15 cellular contexts compared by ENCODE assay signal in the genomic region with DNA sequence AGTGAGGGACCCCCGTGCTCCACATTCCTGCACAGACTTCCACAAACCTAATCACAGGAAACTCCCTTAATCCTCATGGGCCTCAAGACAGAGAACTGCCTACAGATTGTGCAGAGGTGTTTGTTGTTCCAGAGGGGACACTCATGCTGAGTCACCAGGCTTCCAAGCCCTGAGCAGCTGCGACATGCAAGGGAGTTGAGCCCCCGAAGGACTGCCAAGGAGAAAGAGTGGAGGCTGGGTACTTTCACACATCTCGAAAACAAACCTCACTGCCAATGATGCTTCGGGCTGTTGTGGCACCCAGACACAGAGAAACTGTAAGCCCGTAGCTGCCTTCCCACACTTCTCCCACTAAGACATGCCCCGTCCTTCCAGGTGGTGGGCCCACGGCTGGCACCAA.
DNase-seq lines count a peak whose midpoint lies in the region; ATAC-seq and TF ChIP-seq lines count a peak whose summit lies in the region.
"Had no signal": no experiment of that assay in that cellular context is flagged by ENCODE, and none has a peak within 500 bp of the region (broad histone marks: within the 10 kb centered on the region; RNA-seq: fewer than 3 reads in every experiment).

No MANE protein-coding gene starts in this region.

- H3K4me2 ChIP-seq in IMR-90 (ENCODE audit: low read depth, low read length): peak overlapping the region; percentile 61
- H3K4me2 ChIP-seq in hepatocyte: no peak overlapping the region
- H3K4me2 ChIP-seq in smooth muscle cell: peak overlapping the region; percentile 52

- BruUV-seq in IMR-90 (replicated peaks; lab: Mats Ljungman, UMichigan): no TSS peak

- H3K9ac ChIP-seq in IMR-90 (ENCODE audit: low read depth, low read length): no peak overlapping the region
- H3K9ac ChIP-seq in adipocyte (ENCODE audit: low read length): no peak overlapping the region
- H3K9ac ChIP-seq in smooth muscle cell (ENCODE audit: low read depth): no peak overlapping the region

- H2AK9ac ChIP-seq in IMR-90 (replicated peaks; ENCODE audit: low read depth, low read length, poor library complexity): no peak overlapping the region

- peak overlapping the region; percentile 44; the same call in 1 of the 2 replicates for H3K27ac ChIP-seq in IMR-90 (ENCODE audit: insufficient read depth, low read length)
- H3K27ac ChIP-seq in hepatocyte: no peak overlapping the region
- H3K27ac ChIP-seq in smooth muscle cell (ENCODE audit: low read depth): peak overlapping the region; percentile 42
- no peak overlapping the region for H3K27ac ChIP-seq in tibial artery
- H3K27ac ChIP-seq: left ventricle myocardium inferior, vagina had no signal

- CTCF ChIA-PET in IMR-90 (lab: Yijun Ruan, JAX): no interaction called here

- no peaks in the 10 kb centered on the region for H3K79me1 ChIP-seq in IMR-90 (ENCODE audit: low read depth in 1 of 2, low read length in 2 of 2)

- no peak overlapping the region for H4K91ac ChIP-seq in IMR-90 (ENCODE audit: insufficient read depth, low read depth, low read length)

- H3K9me1 ChIP-seq in IMR-90 (ENCODE audit: insufficient read depth, low read length): no peaks in the 10 kb centered on the region

- no peak overlapping the region for H3K4me3 ChIP-seq in IMR-90 (ENCODE audit: insufficient read depth, low read depth, low read length)
- no peak overlapping the region for H3K4me3 ChIP-seq in adipocyte (ENCODE audit: low read length)
- H3K4me3 ChIP-seq in hepatocyte: no peak overlapping the region
- no peak overlapping the region for H3K4me3 ChIP-seq in smooth muscle cell
- H3K4me3 ChIP-seq in tibial artery: no peak overlapping the region
- H3K4me3 ChIP-seq: left ventricle myocardium inferior, vagina had no signal

- intact Hi-C loops in IMR-90 (cut with micrococcal nuclease): no loop called here
- intact Hi-C loops in tibial artery (cut with DNase I; ENCODE audit: low total_unique reads): no loop called here

- H2BK20ac ChIP-seq in IMR-90 (ENCODE audit: low read depth, low read length): peak overlapping the region; percentile 75

- no peak overlapping the region for H2AK5ac ChIP-seq in IMR-90 (ENCODE audit: low read depth, low read length)

- ATAC-seq in IMR-90 (ENCODE audit: low read depth) (peak; percentile 76), HG03280 (IDR thresholded peaks at IDR 0.05; ENCODE audit: unreplicated experiment) (no peak), GM18511 (IDR thresholded peaks at IDR 0.05; ENCODE audit: unreplicated experiment) (no peak)
- ATAC-seq: natural killer cell treated with Interleukin-12 subunit alpha and Interleukin-12 subunit beta and Interleukin-15 and Interleukin-18, amount 100 ng/mL, for 72 hours had no signal

- H2BK15ac ChIP-seq in IMR-90 (ENCODE audit: low read depth, low read length): peak overlapping the region; percentile 77; the same call in 1 of the 3 replicates

- no peak overlapping the region for H3K23ac ChIP-seq in IMR-90 (ENCODE audit: low read depth, low read length)

- H3K27me3 ChIP-seq in IMR-90 (ENCODE audit: control insufficient read depth, insufficient read depth, low read length) (no peaks in the 10 kb centered on the region), adipocyte (replicated peaks; ENCODE audit: control insufficient read depth, insufficient read depth, low read length) (no peaks in the 10 kb centered on the region), hepatocyte (no peaks in the 10 kb centered on the region), smooth muscle cell (ENCODE audit: low read depth) (no peaks in the 10 kb centered on the region), tibial artery (no peaks in the 10 kb centered on the region)
- H3K27me3 ChIP-seq: vagina had no signal

- no CpG with 5 or more reads among the region's 8 CpGs for WGBS in IMR-90 (ENCODE audit: extremely low coverage in 2 of 2, insufficient read length in 1 of 2), 2 experiments
- 66% methylated on average over 8 of the region's 8 CpGs for WGBS in hepatocyte (ENCODE audit: low lambda C conversion rate, missing lambda C conversion rate)
- WGBS in smooth muscle cell (ENCODE audit: low lambda C conversion rate): 35% methylated on average over 8 of the region's 8 CpGs

- H3K9me3 ChIP-seq in IMR-90 (ENCODE audit: control insufficient read depth, insufficient read depth, low read length): no peaks in the 10 kb centered on the region
- no peaks in the 10 kb centered on the region for H3K9me3 ChIP-seq in adipocyte (ENCODE audit: control insufficient read depth, low read length)
- H3K9me3 ChIP-seq in hepatocyte (ENCODE audit: low read depth): no peaks in the 10 kb centered on the region
- H3K9me3 ChIP-seq in smooth muscle cell (replicated peaks; ENCODE audit: low read depth): no peaks in the 10 kb centered on the region
- H3K9me3 ChIP-seq in tibial artery: no peaks in the 10 kb centered on the region
- H3K9me3 ChIP-seq: vagina had no signal

- H3K9me2 ChIP-seq in hepatocyte (replicated peaks; ENCODE audit: insufficient read depth): no peaks in the 10 kb centered on the region

- H4K20me1 ChIP-seq in IMR-90 (ENCODE audit: insufficient read depth, low read length) (no peaks in the 10 kb centered on the region), hepatocyte (ENCODE audit: insufficient read depth, poor library complexity, severe bottlenecking) (no peaks in the 10 kb centered on the region), smooth muscle cell (ENCODE audit: low read depth) (no peaks in the 10 kb centered on the region)

- POLR2A ChIA-PET in IMR-90 (lab: Charles Lee; ENCODE audit: unreplicated experiment): no interaction called here

- peak overlapping the region; percentile 86 for H2BK120ac ChIP-seq in IMR-90 (ENCODE audit: low read depth, low read length)

- H3K14ac ChIP-seq in IMR-90 (replicated peaks; ENCODE audit: low read depth, low read length): no peak overlapping the region; the same call in 1 of the 2 replicates

- H3K4ac ChIP-seq in IMR-90 (ENCODE audit: low read depth, low read length): peak overlapping the region; percentile 78; the same call in 1 of the 2 replicates

- H2AFZ ChIP-seq in IMR-90 (replicated peaks; ENCODE audit: low read length, poor library complexity): peak overlapping the region; percentile 79
- no peak overlapping the region for H2AFZ ChIP-seq in hepatocyte
- no peak overlapping the region for H2AFZ ChIP-seq in smooth muscle cell (ENCODE audit: low read depth)

- H3K79me2 ChIP-seq in hepatocyte: no peaks in the 10 kb centered on the region
- H3K79me2 ChIP-seq in smooth muscle cell (ENCODE audit: low read depth): no peaks in the 10 kb centered on the region

- H3K18ac ChIP-seq in IMR-90 (ENCODE audit: low read depth, low read length): no peak overlapping the region; the same call in 1 of the 2 replicates

- no peaks in the 10 kb centered on the region for H3F3A ChIP-seq in smooth muscle cell (ENCODE audit: low read depth)

- TF ChIP-seq POLR2A in IMR-90 (IDR thresholded peaks at IDR 0.05; ENCODE audit: low read depth, low read length): no peak

- DNase-seq in IMR-90: peak; percentile 92
- DNase-seq in adipocyte (ENCODE audit: low read depth): peak; percentile 16
- peak; percentile 11 for DNase-seq in hepatocyte (ENCODE audit: low spot score)
- DNase-seq in smooth muscle cell (lab: John Stamatoyannopoulos, UW; ENCODE audit: unreplicated experiment): no peak
- DNase-seq in tibial artery: no peak
- DNase-seq: activated naive CD4-positive, alpha-beta T cell treated with anti-CD3 and anti-CD28 coated beads for 36 hours; CD4-positive, alpha-beta T cell; central memory CD4-positive, alpha-beta T cell; GOT3; left ventricle myocardium inferior; stimulated activated naive CD4-positive, alpha-beta T cell treated with Interleukin-2 at 50 U/mL for 16 hours had no signal

- H2BK5ac ChIP-seq in IMR-90 (ENCODE audit: low read depth, low read length, poor library complexity, severe bottlenecking): no peak overlapping the region

- dilution Hi-C loops in IMR-90 (cut with HindIII; ENCODE audit: low sequenced_read_pairs, unreplicated experiment): no loop called here

- H3K56ac ChIP-seq in IMR-90 (ENCODE audit: extremely low read depth, insufficient read depth, low read length): no peak overlapping the region

- in situ Hi-C loops in IMR-90 (cut with MboI; ENCODE audit: low sequenced_read_pairs): no loop called here

- TF ChIP-seq RAD21 in IMR-90 (IDR thresholded peaks at IDR 0.05; ENCODE audit: low read length): no peak

- H4K5ac ChIP-seq in IMR-90 (ENCODE audit: low read depth, low read length): no peak overlapping the region

- H3K4me1 ChIP-seq in IMR-90 (ENCODE audit: control insufficient read depth, insufficient read depth, low read length) (peaks cover 5% of the 10 kb centered on the region; the same call in 1 of the 2 replicates), adipocyte (ENCODE audit: control insufficient read depth, insufficient read depth, low read length) (no peaks in the 10 kb centered on the region), hepatocyte (ENCODE audit: insufficient read depth) (no peaks in the 10 kb centered on the region), smooth muscle cell (ENCODE audit: low read depth) (no peaks in the 10 kb centered on the region), tibial artery (no peaks in the 10 kb centered on the region)
- H3K4me1 ChIP-seq: left ventricle myocardium inferior, vagina had no signal

- no peak for TF ChIP-seq CTCF in IMR-90 (conservative IDR thresholded peaks at IDR 0.05; ENCODE audit: low read depth, low read length)
- TF ChIP-seq CTCF in hepatocyte (IDR thresholded peaks at IDR 0.05; ENCODE audit: poor library complexity): no peak
- no peak for TF ChIP-seq CTCF in smooth muscle cell (IDR thresholded peaks at IDR 0.05; ENCODE audit: borderline replicate concordance, insufficient read depth, poor library complexity, severe bottlenecking)
- TF ChIP-seq CTCF in tibial artery (IDR thresholded peaks at IDR 0.05): no peak

- H4K8ac ChIP-seq in IMR-90 (ENCODE audit: low read depth in 2 of 2, low read length in 2 of 2): peak overlapping the region in 1 of 2 experiments; percentile 57; a peak in 1 of 4 replicates

- H3K36me3 ChIP-seq in IMR-90 (ENCODE audit: control insufficient read depth, insufficient read depth, low read length) (no peaks in the 10 kb centered on the region), adipocyte (ENCODE audit: control insufficient read depth, insufficient read depth, low read length, severe bottlenecking) (no peaks in the 10 kb centered on the region), hepatocyte (replicated peaks; ENCODE audit: insufficient read depth, low read depth) (no peaks in the 10 kb centered on the region), smooth muscle cell (ENCODE audit: low read depth) (no peaks in the 10 kb centered on the region), tibial artery (no peaks in the 10 kb centered on the region)
- H3K36me3 ChIP-seq: left ventricle myocardium inferior, vagina had no signal

TF ChIP-seq in IMR-90, 13 proteins besides CTCF, POLR2A, EP300 and RAD21:
- 0 out of 2 replicates have a peak, but pooled peaks have one; percentile 8 for TF ChIP-seq BHLHE40 (IDR thresholded peaks at IDR 0.05; ENCODE audit: low read depth, low read length)
- TF ChIP-seq RFX5 (IDR thresholded peaks at IDR 0.05; ENCODE audit: low read depth, low read length): no peak
- no peak for TF ChIP-seq MXI1 (IDR thresholded peaks at IDR 0.05; ENCODE audit: borderline replicate concordance, low read depth, low read length)
- TF ChIP-seq SMC3 (IDR thresholded peaks at IDR 0.05; ENCODE audit: low read depth, low read length): no peak
- peak; percentile 62 for TF ChIP-seq FOS (IDR thresholded peaks at IDR 0.05; ENCODE audit: low read depth, low read length)

Comparison
In these comparisons a context has a peak if more than half of its experiments do, and no peak if none do; other contexts are left out.
1. DNase-seq: peak in IMR-90 (single experiment), adipocyte (single experiment) and hepatocyte (single experiment); none in smooth muscle cell (single experiment) and tibial artery (0 of 2).
2. H3K27ac ChIP-seq: peak in IMR-90 (single experiment) and smooth muscle cell (single experiment); none in hepatocyte (single experiment) and tibial artery (0 of 2).